18 cellular contexts compared by ENCODE assay signal in the genomic region with DNA sequence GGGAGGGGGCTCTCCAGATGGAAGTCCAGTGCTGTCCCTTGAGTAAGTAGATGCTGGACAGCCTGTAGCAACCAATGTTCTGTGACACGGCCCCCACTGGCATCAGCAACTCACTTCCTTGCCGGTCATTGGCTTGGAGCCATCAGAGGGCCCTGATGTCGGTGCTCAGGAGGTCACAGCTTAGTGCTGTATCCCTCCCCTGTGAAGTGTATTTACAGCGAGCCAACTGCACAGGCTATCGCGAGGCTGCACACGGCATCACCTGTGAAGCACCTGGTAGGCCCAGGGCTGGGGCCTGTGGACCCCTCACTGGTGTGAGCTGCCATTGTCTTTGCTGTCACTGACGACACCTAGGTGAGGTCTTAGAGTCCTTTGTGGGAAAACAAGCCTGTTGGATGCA. TPM values are rescaled to one million over a fixed set of nuclear protein-coding genes. Genes with fewer than 3 reads are reported as not detected.
DNase-seq lines count a peak whose midpoint lies in the region; ATAC-seq and TF ChIP-seq lines count a peak whose summit lies in the region.
"Had no signal": no experiment of that assay in that cellular context is flagged by ENCODE, and none has a peak within 500 bp of the region (broad histone marks: within the 10 kb centered on the region; RNA-seq: fewer than 3 reads in every experiment).

No MANE protein-coding gene starts in this region.

- no peak for ATAC-seq in aorta (ENCODE audit: low FRiP score)
- ATAC-seq in stimulated activated naive CD8-positive, alpha-beta T cell treated with anti-CD3 and anti-CD28 coated beads, Interleukin-15, Interleukin-2, amounts not matched to agents 100 U/mL and 50 U/mL, for 24 hours, result no peak
- ATAC-seq: K562, T-cell had no signal

- no peak for TF ChIP-seq CTCF in left ventricle myocardium inferior (IDR thresholded peaks at IDR 0.05; ENCODE audit: borderline replicate concordance)
- TF ChIP-seq CTCF in right atrium auricular region (IDR thresholded peaks at IDR 0.05), result no peak

- DNase-seq in left ventricle myocardium inferior (no peak), right atrium auricular region (ENCODE audit: low spot score) (no peak), NCI-H345 (lab: John Stamatoyannopoulos, UW) (peak; percentile 56), cerebellar cortex (ENCODE audit: low spot score) (peak; percentile 29), aorta (no peak), D341Med (ENCODE audit: low spot score) (no peak)
- DNase-seq in stimulated activated naive CD8-positive, alpha-beta T cell treated with anti-CD3 and anti-CD28 coated beads, Interleukin-15, Interleukin-2, amounts not matched to agents 100 U/mL and 50 U/mL, for 24 hours, result no peak
- DNase-seq: ACHN, DMS 273 treated with DMSO at 0.1 percent for 48 hours, NCI-H1092 treated with DMSO at 0.1 percent for 48 hours, NCI-H1694, NCI-H2081 treated with DMSO at 0.1 percent for 48 hours, NCI-H2227 treated with DMSO at 0.1 percent for 48 hours, SK-N-SH, T-cell had no signal

- no peaks in the 10 kb centered on the region for H3K9me3 ChIP-seq in left ventricle myocardium inferior (replicated peaks)
- H3K9me3 ChIP-seq in right atrium auricular region, result no peaks in the 10 kb centered on the region
- no peaks in the 10 kb centered on the region for H3K9me3 ChIP-seq in aorta (ENCODE audit: control insufficient read depth, low read length)
- H3K9me3 ChIP-seq: SK-N-SH had no signal

- intact Hi-C loops in left ventricle myocardium inferior (cut with micrococcal nuclease), result no loop called here
- intact Hi-C loops in aorta (cut with DNase I), result no loop called here

- H3K4me3 ChIP-seq in left ventricle myocardium inferior (no peak overlapping the region), right atrium auricular region (no peak overlapping the region), aorta (ENCODE audit: low read length in 2 of 2) (no peak overlapping the region)
- H3K4me3 ChIP-seq: K562 had no signal

- H3K36me3 ChIP-seq in left ventricle myocardium inferior, result peaks cover 35% of the 10 kb centered on the region
- H3K36me3 ChIP-seq in right atrium auricular region, result peaks cover 16% of the 10 kb centered on the region
- no peaks in the 10 kb centered on the region for H3K36me3 ChIP-seq in aorta (ENCODE audit: control insufficient read depth in 1 of 2, insufficient read depth in 2 of 2, low read length in 1 of 2)

- H3K27ac ChIP-seq in left ventricle myocardium inferior (replicated peaks) (peak overlapping the region; percentile 1), right atrium auricular region (no peak overlapping the region), aorta (ENCODE audit: low read depth in 1 of 2, low read length in 2 of 2) (no peak overlapping the region)

- H3K27me3 ChIP-seq in left ventricle myocardium inferior (ENCODE audit: low read depth) (peaks cover 41% of the 10 kb centered on the region), right atrium auricular region (peaks cover 0 to 2% of the 10 kb centered on the region in 2 donors), aorta (ENCODE audit: control insufficient read depth in 1 of 2, insufficient read depth in 2 of 2, low read length in 1 of 2) (no peaks in the 10 kb centered on the region)

- 89 to 90% methylated on average over 8 of the region's 8 CpGs for WGBS in aorta, 2 donors

- peaks cover 93% of the 10 kb centered on the region for H3K4me1 ChIP-seq in left ventricle myocardium inferior
- peaks cover 0 to 27% of the 10 kb centered on the region in 2 donors for H3K4me1 ChIP-seq in right atrium auricular region
- H3K4me1 ChIP-seq in aorta (ENCODE audit: control insufficient read depth in 1 of 2, insufficient read depth in 2 of 2, low read length in 2 of 2), result no peaks in the 10 kb centered on the region

RNA-seq across cellular contexts. Expression of gene ACR, which starts 13.4 kb away (rescaled TPM):
- total RNA-seq in left ventricle myocardium inferior, result 0.30 TPM
- under 1 TPM in 1 of 2 donors, not detected in 1; 0.39 TPM for total RNA-seq in right atrium auricular region
- total RNA-seq in aorta, result 1 to 10 TPM; 1.6 to 1.8 TPM
- polyA plus RNA-seq in aorta, result not detected
- total RNA-seq: H4, K562, T-cell had no signal
- polyA plus RNA-seq: CD14-positive monocyte, K562 had no signal

RNA-seq across cellular contexts. Expression of gene SHANK3, which starts 52.0 kb away (rescaled TPM):
- total RNA-seq in left ventricle myocardium inferior (23.1 TPM), right atrium auricular region (10 to 100 TPM in 1 of 2 donors, 1 to 10 TPM in 1; 8.2 to 12.3 TPM), aorta (10 to 100 TPM; 48.6 to 62.9 TPM)
- 1 to 10 TPM in 1 of 2 donors, under 1 TPM in 1; 0.63 to 3.2 TPM for polyA plus RNA-seq in aorta
- polyA plus RNA-seq: CD14-positive monocyte had no signal

RNA-seq across cellular contexts. Expression of gene RABL2B, which starts 58.8 kb away (rescaled TPM):
- total RNA-seq in left ventricle myocardium inferior (8.7 TPM), right atrium auricular region (1 to 10 TPM; 4.3 to 9.9 TPM), aorta (10 to 100 TPM; 15.7 to 28.0 TPM)
- 10 to 100 TPM; 11.1 to 27.6 TPM for polyA plus RNA-seq in aorta

Comparison
In these comparisons a context has a peak if more than half of its experiments do, and no peak if none do; other contexts are left out.
1. DNase-seq: peak in NCI-H345 (single experiment) and cerebellar cortex (single experiment); none in left ventricle myocardium inferior (single experiment), right atrium auricular region (single experiment), aorta (0 of 2), D341Med (single experiment) and stimulated activated naive CD8-positive, alpha-beta T cell treated with anti-CD3 and anti-CD28 coated beads, Interleukin-15, Interleukin-2, amounts not matched to agents 100 U/mL and 50 U/mL, for 24 hours (single experiment).